23 cellular contexts compared by ENCODE assay signal in genomic region chr12:104769207-104769606, GRCh38.
"Had no signal": no experiment of that assay in that cellular context is flagged by ENCODE, and none has a peak within 500 bp of the region (broad histone marks: within the 10 kb centered on the region; RNA-seq: fewer than 3 reads in every experiment).

No MANE protein-coding gene starts in this region.

- H3K36me3 ChIP-seq: colonic mucosa, heart right ventricle, stomach, vagina had no signal

- DNase-seq: activated CD4-positive, alpha-beta T cell treated with anti-CD3 and anti-CD28 coated beads for 48 hours; activated CD4-positive, CD25-positive, alpha-beta regulatory T cell; activated CD8-positive, alpha-beta T cell treated with anti-CD3 and anti-CD28 coated beads, Interleukin-2, amount 10 ng/mL, durations not matched to agents 7 days and 5 days; activated naive CD4-positive, alpha-beta T cell treated with Interleukin-2 at 50 U/mL for 16 hours; activated naive CD8-positive, alpha-beta T cell treated with anti-CD3 and anti-CD28 coated beads, Interleukin-2, amount 10 ng/mL, durations not matched to agents 7 days and 5 days; activated T-cell treated with anti-CD3 and anti-CD28 coated beads, Interleukin-2, amount 50 U/mL, for 24 hours; body of pancreas; colonic mucosa; effector CD4-positive, alpha-beta T cell; heart right ventricle; immature natural killer cell; mesenchymal stem cell; naive thymus-derived CD4-positive, alpha-beta T cell; stimulated activated CD4-positive, alpha-beta T cell treated with anti-CD3 and anti-CD28 coated beads, Interleukin-4, amount 100 ng/mL, for 24 hours; stomach; trophoblast cell had no signal

- H3K36me3 Mint-ChIP-seq: stimulated activated effector memory CD8-positive, alpha-beta T cell treated with anti-CD3 and anti-CD28 coated beads, Interleukin-12 subunit alpha, Interleukin-12 subunit beta, amount 100 ng/mL, for 72 hours had no signal

- H3K4me3 ChIP-seq: body of pancreas, colonic mucosa, heart right ventricle, smooth muscle cell, stomach, vagina had no signal

- H3K27ac ChIP-seq: body of pancreas, colonic mucosa, heart right ventricle, stomach, vagina had no signal

- H3K27me3 Mint-ChIP-seq: activated T-cell treated with anti-CD3 and anti-CD28 coated beads, Interleukin-2, amount 50 U/mL, for 24 hours; central memory CD8-positive, alpha-beta T cell had no signal

- H3K4me3 Mint-ChIP-seq: activated CD8-positive, alpha-beta T cell treated with anti-CD3 and anti-CD28 coated beads, Interleukin-2, amount 10 ng/mL, durations not matched to agents 7 days and 5 days; activated naive CD8-positive, alpha-beta T cell treated with anti-CD3 and anti-CD28 coated beads, Interleukin-2, amount 10 ng/mL, durations not matched to agents 7 days and 5 days; activated T-cell treated with anti-CD3 and anti-CD28 coated beads, Interleukin-2, amount 50 U/mL, for 24 hours; central memory CD8-positive, alpha-beta T cell; immature natural killer cell; naive thymus-derived CD4-positive, alpha-beta T cell; stimulated activated effector memory CD8-positive, alpha-beta T cell treated with anti-CD3 and anti-CD28 coated beads, Interleukin-12 subunit alpha, Interleukin-12 subunit beta, amount 100 ng/mL, for 72 hours had no signal

- H3K9me3 ChIP-seq: colonic mucosa, vagina had no signal

- H3K27me3 ChIP-seq: body of pancreas, colonic mucosa, heart right ventricle, stomach, vagina had no signal

- H3K27ac Mint-ChIP-seq: activated CD8-positive, alpha-beta T cell treated with anti-CD3 and anti-CD28 coated beads, Interleukin-2, amount 10 ng/mL, durations not matched to agents 7 days and 5 days; activated naive CD8-positive, alpha-beta T cell treated with anti-CD3 and anti-CD28 coated beads, Interleukin-2, amount 10 ng/mL, durations not matched to agents 7 days and 5 days; activated T-cell treated with anti-CD3 and anti-CD28 coated beads, Interleukin-2, amount 50 U/mL, for 24 hours; activated T-helper 2 cell treated with anti-CD3 and anti-CD28 coated beads, Interferon-gamma antibody, Interleukin-2, Interleukin-4, amounts not matched to agents 10 μg/mL and 5 μg/mL and 100 μg/mL, durations not matched to agents 14 hours and 24 hours and 36 hours; immature natural killer cell; naive thymus-derived CD4-positive, alpha-beta T cell; stimulated activated effector memory CD8-positive, alpha-beta T cell treated with anti-CD3 and anti-CD28 coated beads, Interleukin-12 subunit alpha, Interleukin-12 subunit beta, amount 100 ng/mL, for 72 hours had no signal

- H3K4me1 ChIP-seq: body of pancreas, colonic mucosa, vagina had no signal

- ATAC-seq: activated CD8-positive, alpha-beta T cell treated with anti-CD3 and anti-CD28 coated beads, Interleukin-2, amount 10 ng/mL, durations not matched to agents 7 days and 5 days; body of pancreas; esophagus mucosa; heart right ventricle; naive thymus-derived CD4-positive, alpha-beta T cell; sciatic nerve; stimulated activated effector memory CD8-positive, alpha-beta T cell treated with anti-CD3 and anti-CD28 coated beads, Interleukin-12 subunit alpha, Interleukin-12 subunit beta, amount 100 ng/mL, for 72 hours had no signal

- H3K4me2 ChIP-seq: smooth muscle cell had no signal
